18 cellular contexts compared by ENCODE assay signal in the genomic region with DNA sequence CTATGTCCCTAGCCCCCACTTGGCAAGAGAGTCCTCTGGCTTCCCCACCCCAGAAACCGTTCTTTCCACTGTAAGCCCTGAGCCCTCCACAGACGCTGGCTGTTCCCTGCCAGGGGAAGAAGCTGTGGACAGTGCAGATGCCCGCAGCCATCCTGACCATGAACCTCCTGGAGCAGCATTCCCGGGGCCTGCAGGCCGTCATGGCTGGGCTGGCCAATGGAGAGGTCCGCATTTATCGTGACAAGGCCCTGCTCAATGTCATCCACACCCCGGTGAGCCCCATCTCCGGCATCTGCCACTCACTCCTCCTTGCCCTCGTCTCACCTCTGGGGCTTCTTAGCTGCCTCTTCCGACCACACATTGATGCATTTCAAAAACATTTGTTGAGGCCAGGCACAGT. TPM values are rescaled to one million over a fixed set of nuclear protein-coding genes. Genes with fewer than 3 reads are reported as not detected.
A peak's percentile ranks its signal among the peaks of the same experiment; 100 is the strongest.
DNase-seq lines count a peak whose midpoint lies in the region; ATAC-seq, FAIRE-seq and TF ChIP-seq lines count a peak whose summit lies in the region.
"Had no signal": no experiment of that assay in that cellular context is flagged by ENCODE, and none has a peak within 500 bp of the region (broad histone marks: within the 10 kb centered on the region; RNA-seq: fewer than 3 reads in every experiment).

No MANE protein-coding gene starts in this region.

- no peak overlapping the region for H2BK12ac ChIP-seq in neuronal stem cell (ENCODE audit: low read length)

- H3K36me3 ChIP-seq in left ventricle myocardium inferior (peaks cover 78% of the 10 kb centered on the region), neuronal stem cell (replicated peaks in 1 of 2; ENCODE audit: control insufficient read depth in 2 of 2, insufficient read depth in 2 of 2, low read length in 2 of 2) (peaks cover 27 to 58% of the 10 kb centered on the region in 2 donors), BE2C (peaks cover 17% of the 10 kb centered on the region)

- H3K18ac ChIP-seq in neuronal stem cell (ENCODE audit: low read length) = no peak overlapping the region

- TF ChIP-seq POLR2A in H54 (IDR thresholded peaks at IDR 0.05; ENCODE audit: low read depth, low read length) = no peak

- no peak overlapping the region for H2AK5ac ChIP-seq in neuronal stem cell (ENCODE audit: low read depth, low read length)

- no peak for FAIRE-seq in H54 (lab: Jason Lieb, UNC)
- FAIRE-seq: GM12892 had no signal

- H4K8ac ChIP-seq in neuronal stem cell (ENCODE audit: low read depth, low read length) = no peak overlapping the region

- no peak overlapping the region for H4K91ac ChIP-seq in neuronal stem cell (ENCODE audit: low read depth, low read length, poor library complexity)

- intact Hi-C loops in Right ventricle myocardium inferior (cut with DNase I) (no loop called here), cardiac septum (cut with DNase I) (no loop called here), left ventricle myocardium inferior (cut with micrococcal nuclease) (no loop called here)

- no peak overlapping the region for H3K4me2 ChIP-seq in neuronal stem cell (ENCODE audit: insufficient read depth, low read length, poor library complexity, severe bottlenecking)
- H3K4me2 ChIP-seq: BLaER1 had no signal

- TF ChIP-seq CTCF in left ventricle myocardium inferior (IDR thresholded peaks at IDR 0.05; ENCODE audit: borderline replicate concordance) (no peak), BE2C (IDR thresholded peaks at IDR 0.05; ENCODE audit: low read depth, low read length) (no peak)

- H2BK120ac ChIP-seq in neuronal stem cell (ENCODE audit: low read depth, low read length) = peak overlapping the region; percentile 31

- no peak overlapping the region for H2BK15ac ChIP-seq in neuronal stem cell (ENCODE audit: low read length)

- H3K9me3 ChIP-seq in left ventricle myocardium inferior (replicated peaks) (no peaks in the 10 kb centered on the region), neuronal stem cell (replicated peaks in 1 of 2; ENCODE audit: control insufficient read depth in 2 of 2, insufficient read depth in 1 of 2, low read depth in 1 of 2, low read length in 2 of 2) (no peaks in the 10 kb centered on the region), BE2C (no peaks in the 10 kb centered on the region)
- H3K9me3 ChIP-seq: BLaER1, Caco-2 had no signal

- no peak overlapping the region for H2AFZ ChIP-seq in neuronal stem cell (ENCODE audit: low read length)
- H2AFZ ChIP-seq: GM23248 had no signal

- H3K4me3 ChIP-seq in left ventricle myocardium inferior = no peak overlapping the region
- no peak overlapping the region for H3K4me3 ChIP-seq in neuronal stem cell (ENCODE audit: low read length in 2 of 2)
- H3K4me3 ChIP-seq in BE2C (ENCODE audit: low read depth, low read length) = no peak overlapping the region
- H3K4me3 ChIP-seq: BLaER1, GM23248 had no signal

- DNase-seq in Right ventricle myocardium inferior (ENCODE audit: missing footprints) = no peak
- DNase-seq in cardiac septum (ENCODE audit: low spot score) = no peak
- peak; percentile 68 for DNase-seq in left ventricle myocardium inferior
- no peak for DNase-seq in neuronal stem cell (ENCODE audit: low spot score)
- DNase-seq in RPMI8226 = no peak
- DNase-seq in H54 (ENCODE audit: insufficient read length, low spot score) = no peak
- no peak for DNase-seq in BE2C
- DNase-seq in cerebellar cortex (ENCODE audit: low spot score) = no peak
- DNase-seq: Caco-2; CD8-positive, alpha-beta memory T cell; DND-41; GDM1; GM23248; H9 had no signal

- WGBS in neuronal stem cell (ENCODE audit: extremely low coverage in 2 of 2, insufficient read length in 2 of 2, insufficient replicate concordance in 1 of 2), 2 donors = no CpG with 5 or more reads among the region's 11 CpGs

- H3K27ac ChIP-seq in left ventricle myocardium inferior (replicated peaks) (peak overlapping the region; percentile 55), neuronal stem cell (replicated peaks; ENCODE audit: low read length) (no peak overlapping the region)
- H3K27ac ChIP-seq: 22Rv1, BLaER1, GM23248 had no signal

- no peaks in the 10 kb centered on the region for H3K79me1 ChIP-seq in neuronal stem cell (ENCODE audit: low read depth, low read length)

- H3K4ac ChIP-seq in neuronal stem cell (ENCODE audit: low read length) = no peak overlapping the region

- H3K4me1 ChIP-seq in left ventricle myocardium inferior (peaks cover 20% of the 10 kb centered on the region), neuronal stem cell (ENCODE audit: control insufficient read depth in 2 of 2, insufficient read depth in 1 of 2, low read depth in 1 of 2, low read length in 2 of 2) (no peaks in the 10 kb centered on the region), BE2C (no peaks in the 10 kb centered on the region)
- H3K4me1 ChIP-seq: BLaER1, Caco-2 had no signal

- peak overlapping the region; percentile 38 for H3K14ac ChIP-seq in neuronal stem cell (ENCODE audit: low read length)

- H3K27me3 ChIP-seq in left ventricle myocardium inferior (ENCODE audit: low read depth) (no peaks in the 10 kb centered on the region), neuronal stem cell (ENCODE audit: control insufficient read depth in 3 of 3, insufficient read depth in 3 of 3, low read depth in 1 of 3, low read length in 3 of 3) (no peaks in the 10 kb centered on the region), BE2C (no peaks in the 10 kb centered on the region)
- H3K27me3 ChIP-seq: BLaER1 had no signal

- H3K23ac ChIP-seq in neuronal stem cell (ENCODE audit: low read depth, low read length, poor library complexity) = peak overlapping the region; percentile 55

- peak; percentile 88 for ATAC-seq in Right ventricle myocardium inferior

- H3K9ac ChIP-seq in neuronal stem cell (ENCODE audit: low read depth, low read length, poor library complexity) = no peak overlapping the region
- H3K9ac ChIP-seq: BLaER1, GM23248 had no signal

- H2BK5ac ChIP-seq in neuronal stem cell (ENCODE audit: low read length) = no peak overlapping the region

RNA-seq across cellular contexts. Expression of a gene that starts 13.2 kb away (rescaled TPM):
- total RNA-seq in Right ventricle myocardium inferior (20.9 TPM), cardiac septum (19.5 TPM), left ventricle myocardium inferior (16.9 TPM)
- 26.0 TPM for polyA plus RNA-seq in neuronal stem cell (2013, experiment 1 of 2)
- 25.7 TPM for polyA plus RNA-seq in neuronal stem cell (2013, experiment 2 of 2)
- 14.7 TPM for polyA plus RNA-seq in BE2C (2012; ENCODE audit: insufficient read depth, insufficient read length, low read depth)

RNA-seq across cellular contexts. Expression of a gene that starts 22.2 kb away (rescaled TPM):
- total RNA-seq in Right ventricle myocardium inferior = 4.0 TPM
- total RNA-seq in cardiac septum = 5.8 TPM
- total RNA-seq in left ventricle myocardium inferior = 5.2 TPM
- 5.8 TPM for polyA plus RNA-seq in neuronal stem cell (2013, experiment 1 of 2)
- polyA plus RNA-seq in neuronal stem cell (2013, experiment 2 of 2) = 5.8 TPM
- polyA plus RNA-seq in BE2C (2012; ENCODE audit: insufficient read depth, insufficient read length, low read depth) = 10.0 TPM

RNA-seq across cellular contexts. Expression of a gene that starts 23.1 kb away (rescaled TPM):
- total RNA-seq in Right ventricle myocardium inferior (not detected), cardiac septum (0.11 TPM), left ventricle myocardium inferior (not detected)
- polyA plus RNA-seq in neuronal stem cell (2013, experiment 1 of 2) = 15.3 TPM
- polyA plus RNA-seq in neuronal stem cell (2013, experiment 2 of 2) = 14.8 TPM
- polyA plus RNA-seq in BE2C (2012; ENCODE audit: insufficient read depth, insufficient read length, low read depth) = not detected
- total RNA-seq: A673, Caco-2, GM23248 had no signal
- polyA plus RNA-seq: CD8-positive, alpha-beta memory T cell; GM23248 had no signal

RNA-seq across cellular contexts. Expression of a gene that starts 43.4 kb away (rescaled TPM):
- total RNA-seq in Right ventricle myocardium inferior (15.8 TPM), cardiac septum (13.2 TPM), left ventricle myocardium inferior (13.6 TPM)
- 23.4 TPM for polyA plus RNA-seq in neuronal stem cell (2013, experiment 1 of 2)
- polyA plus RNA-seq in neuronal stem cell (2013, experiment 2 of 2) = 23.8 TPM
- 35.4 TPM for polyA plus RNA-seq in BE2C (2012; ENCODE audit: insufficient read depth, insufficient read length, low read depth)

RNA-seq across cellular contexts. Expression of a gene that starts 44.8 kb away (rescaled TPM):
- total RNA-seq in Right ventricle myocardium inferior (51.0 TPM), cardiac septum (57.6 TPM), left ventricle myocardium inferior (48.6 TPM)
- 1.3 TPM for polyA plus RNA-seq in neuronal stem cell (2013, experiment 1 of 2)
- polyA plus RNA-seq in neuronal stem cell (2013, experiment 2 of 2) = 1.2 TPM
- polyA plus RNA-seq in BE2C (2012; ENCODE audit: insufficient read depth, insufficient read length, low read depth) = 7.5 TPM
- total RNA-seq: Caco-2 had no signal
